1 cellular context compared by ENCODE assay signal in genomic region chr17:19022128-19022527, GRCh38.
TF ChIP-seq lines count a peak whose summit lies in the region.

No MANE protein-coding gene starts in this region.

TF ChIP-seq in H1, 55 proteins besides CTCF, POLR2A, EP300 and RAD21:
- TF ChIP-seq EGR1 (IDR thresholded peaks at IDR 0.05; ENCODE audit: borderline replicate concordance, low read depth, low read length): no peak
- no peak for TF ChIP-seq TBP (IDR thresholded peaks at IDR 0.05; ENCODE audit: low read depth, low read length)
- TF ChIP-seq SP2 (IDR thresholded peaks at IDR 0.05; ENCODE audit: low read length): no peak
- no peak for TF ChIP-seq MAX (IDR thresholded peaks at IDR 0.05)
- TF ChIP-seq BACH1 (IDR thresholded peaks at IDR 0.05; ENCODE audit: low read length): no peak
- TF ChIP-seq TEAD4 (IDR thresholded peaks at IDR 0.05; ENCODE audit: low read depth, low read length): no peak
- no peak for TF ChIP-seq TCF12 (IDR thresholded peaks at IDR 0.05; ENCODE audit: low read depth, low read length)
- no peak for TF ChIP-seq FOSL1 (IDR thresholded peaks at IDR 0.05; ENCODE audit: insufficient read depth, low read depth, low read length)
- TF ChIP-seq HDAC2 (IDR thresholded peaks at IDR 0.05; ENCODE audit: borderline replicate concordance in 1 of 2, low read depth in 2 of 2, low read length in 2 of 2): no peak
- no peak for TF ChIP-seq SIN3A (conservative IDR thresholded peaks at IDR 0.05 in 1 of 2, IDR thresholded peaks at IDR 0.05 in 1 of 2; ENCODE audit: low read depth in 1 of 2, low read length in 2 of 2)
- TF ChIP-seq GABPA (IDR thresholded peaks at IDR 0.05; ENCODE audit: borderline replicate concordance, insufficient read depth, low read length): no peak
- no peak for TF ChIP-seq POLR2AphosphoS5 (IDR thresholded peaks at IDR 0.05; ENCODE audit: low read depth, low read length)
- TF ChIP-seq, protein P1, sequence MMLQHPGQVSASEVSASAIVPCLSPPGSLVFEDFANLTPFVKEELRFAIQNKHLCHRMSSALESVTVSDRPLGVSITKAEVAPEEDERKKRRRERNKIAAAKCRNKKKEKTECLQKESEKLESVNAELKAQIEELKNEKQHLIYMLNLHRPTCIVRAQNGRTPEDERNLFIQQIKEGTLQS (IDR thresholded peaks at IDR 0.05; ENCODE audit: insufficient read depth, low read depth, low read length): no peak
- TF ChIP-seq PHF8 (conservative IDR thresholded peaks at IDR 0.05; ENCODE audit: low read depth, low read length): no peak
- TF ChIP-seq BRCA1 (IDR thresholded peaks at IDR 0.05; ENCODE audit: low read depth, low read length): no peak
- TF ChIP-seq SIX5 (IDR thresholded peaks at IDR 0.05; ENCODE audit: low read depth, low read length): no peak
- TF ChIP-seq CEBPB (IDR thresholded peaks at IDR 0.05; ENCODE audit: low read depth, low read length): no peak
- no peak for TF ChIP-seq SIRT6 (IDR thresholded peaks at IDR 0.05; ENCODE audit: low read length)
- TF ChIP-seq SUZ12 (IDR thresholded peaks at IDR 0.05; ENCODE audit: low read length): no peak
- no peak for TF ChIP-seq ASH2L (IDR thresholded peaks at IDR 0.05; ENCODE audit: low read length)
